18 cellular contexts compared by ENCODE assay signal in the genomic region with DNA sequence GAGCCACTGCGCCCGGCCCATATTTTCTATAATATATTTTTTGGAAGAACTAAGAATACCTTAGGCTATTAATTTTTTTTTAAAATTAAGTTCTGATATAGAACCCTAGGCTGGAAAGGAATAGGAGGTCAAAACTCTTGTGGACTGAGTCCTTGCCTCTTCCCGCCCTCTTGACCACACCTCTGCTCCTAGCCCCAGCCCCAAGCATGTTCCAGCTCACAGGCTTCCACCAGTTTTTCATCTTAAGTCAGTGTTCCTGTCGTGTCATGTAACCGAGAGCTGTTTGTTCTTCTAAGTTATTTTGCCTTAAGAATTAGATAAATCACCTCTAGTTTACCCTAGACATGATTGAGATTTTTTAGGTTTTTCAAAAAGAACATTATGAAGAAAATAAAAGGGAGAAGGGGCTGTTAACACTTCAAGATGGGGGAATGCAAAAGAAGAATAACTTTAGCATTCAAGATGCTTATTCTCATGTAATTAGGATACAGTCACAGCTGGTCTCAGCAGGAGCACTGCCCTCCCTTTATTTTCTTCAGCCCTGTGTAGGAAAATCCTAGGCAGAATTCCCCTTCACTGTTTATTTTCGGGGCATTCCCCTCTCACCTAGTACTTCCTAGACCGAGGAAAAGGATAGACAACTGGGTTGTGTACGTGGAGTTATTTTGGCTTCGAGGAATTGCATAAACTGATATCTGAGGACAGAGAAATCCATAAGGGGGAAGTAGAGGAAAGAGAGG.
DNase-seq lines count a peak whose midpoint lies in the region; ATAC-seq, FAIRE-seq and TF ChIP-seq lines count a peak whose summit lies in the region.
"Had no signal": no experiment of that assay in that cellular context is flagged by ENCODE, and none has a peak within 500 bp of the region (broad histone marks: within the 10 kb centered on the region; RNA-seq: fewer than 3 reads in every experiment).

No MANE protein-coding gene starts in this region.

- ATAC-seq in PC-3, result no peak
- no peak for ATAC-seq in HG03469 (IDR thresholded peaks at IDR 0.05; ENCODE audit: unreplicated experiment)
- ATAC-seq: activated CD4-positive, alpha-beta T cell treated with anti-CD3 and anti-CD28 coated beads for 36 hours; foreskin keratinocyte; lower lobe of right lung; naive thymus-derived CD4-positive, alpha-beta T cell had no signal

- DNase-seq in esophagus muscularis mucosa (ENCODE audit: extremely low spot score), result no peak
- no peak for DNase-seq in testis
- DNase-seq in PC-3, result no peak
- DNase-seq in kidney, result no peak
- DNase-seq: activated CD4-positive, alpha-beta T cell treated with anti-CD3 and anti-CD28 coated beads for 36 hours; activated naive CD8-positive, alpha-beta T cell treated with anti-CD3 and anti-CD28 coated beads, Interleukin-2, amount 10 ng/mL, durations not matched to agents 7 days and 5 days; DMS79 treated with DMSO at 0.1 percent for 48 hours; foreskin keratinocyte; lower lobe of right lung; naive thymus-derived CD4-positive, alpha-beta T cell; NCI-H2029; NCI-H446 treated with DMSO at 0.1 percent for 48 hours; stimulated activated CD8-positive, alpha-beta memory T cell treated with anti-CD3 and anti-CD28 coated beads, Interleukin-4, amount 100 ng/mL, for 48 hours had no signal

- no peak overlapping the region for H2AFZ ChIP-seq in PC-3 (ENCODE audit: low read length)

- TF ChIP-seq POLR2A in esophagus muscularis mucosa (IDR thresholded peaks at IDR 0.05; ENCODE audit: low read depth), result no peak
- no peak for TF ChIP-seq POLR2A in testis (IDR thresholded peaks at IDR 0.05)

- H3K4me1 ChIP-seq in HUES6 (ENCODE audit: control insufficient read depth, insufficient read depth, low read length), result peaks cover 51% of the 10 kb centered on the region
- H3K4me1 ChIP-seq in esophagus muscularis mucosa, result peaks cover 43 to 56% (median 54%) of the 10 kb centered on the region in 4 donors
- peaks cover 50% of the 10 kb centered on the region for H3K4me1 ChIP-seq in muscle layer of colon (ENCODE audit: insufficient read depth, low read length)
- peaks cover 12% of the 10 kb centered on the region for H3K4me1 ChIP-seq in testis
- peaks cover 27% of the 10 kb centered on the region for H3K4me1 ChIP-seq in PC-3 (ENCODE audit: insufficient read depth, low read length)
- no peaks in the 10 kb centered on the region for H3K4me1 ChIP-seq in kidney (ENCODE audit: control insufficient read depth in 1 of 2, insufficient read depth in 1 of 2, low read depth in 1 of 2, low read length in 2 of 2)

- H3K9ac ChIP-seq in HUES6 (ENCODE audit: low read length) (no peak overlapping the region), muscle layer of colon (ENCODE audit: low read length) (no peak overlapping the region), PC-3 (ENCODE audit: low read length) (no peak overlapping the region), kidney (ENCODE audit: low read length in 2 of 2) (no peak overlapping the region)
- H3K9ac ChIP-seq: KMS-11 had no signal

- TF ChIP-seq CTCF in esophagus muscularis mucosa (IDR thresholded peaks at IDR 0.05) (no peak), testis (IDR thresholded peaks at IDR 0.05) (no peak), PC-3 (conservative IDR thresholded peaks at IDR 0.05; ENCODE audit: low read depth, low read length) (no peak), kidney (IDR thresholded peaks at IDR 0.05; ENCODE audit: borderline replicate concordance, extremely low read depth, insufficient read depth) (no peak)

- no peaks in the 10 kb centered on the region for H3K36me3 ChIP-seq in HUES6 (ENCODE audit: control insufficient read depth, insufficient read depth, low read length)
- no peaks in the 10 kb centered on the region for H3K36me3 ChIP-seq in esophagus muscularis mucosa
- H3K36me3 ChIP-seq in muscle layer of colon (ENCODE audit: insufficient read depth, low read length), result no peaks in the 10 kb centered on the region
- H3K36me3 ChIP-seq in testis (ENCODE audit: low read depth, missing control alignments), result no peaks in the 10 kb centered on the region
- H3K36me3 ChIP-seq in PC-3 (ENCODE audit: low read depth, low read length), result no peaks in the 10 kb centered on the region
- H3K36me3 ChIP-seq in kidney (ENCODE audit: control insufficient read depth in 1 of 2, insufficient read depth in 2 of 2, low read length in 2 of 2), result no peaks in the 10 kb centered on the region
- H3K36me3 ChIP-seq: lower lobe of right lung had no signal

- H3K4me3 ChIP-seq in HUES6 (ENCODE audit: low read depth, low read length), result peak overlapping the region; percentile 30; the same call in 1 of the 2 replicates
- no peak overlapping the region for H3K4me3 ChIP-seq in esophagus muscularis mucosa
- H3K4me3 ChIP-seq in muscle layer of colon (ENCODE audit: low read depth in 1 of 2, low read length in 2 of 2), result no peak overlapping the region
- H3K4me3 ChIP-seq in testis, result no peak overlapping the region
- no peak overlapping the region for H3K4me3 ChIP-seq in PC-3 (ENCODE audit: low read length)
- H3K4me3 ChIP-seq in kidney (ENCODE audit: low read length in 2 of 2), result no peak overlapping the region
- H3K4me3 ChIP-seq: lower lobe of right lung had no signal

- no TSS peak for BruUV-seq in PC-3 (replicated peaks; lab: Mats Ljungman, UMichigan)

- H3K4me2 ChIP-seq in PC-3 (ENCODE audit: low read length), result no peak overlapping the region
- H3K4me2 ChIP-seq: KMS-11 had no signal

- WGBS in esophagus muscularis mucosa, result 64% methylated on average over 9 of the region's 9 CpGs
- 67 to 77% methylated on average over 9 of the region's 9 CpGs for WGBS in testis, 2 donors

- no peak for FAIRE-seq in kidney (lab: Jason Lieb, UNC)

- H3F3A ChIP-seq in PC-3 (ENCODE audit: low read length, unreplicated experiment), result peaks cover 4% of the 10 kb centered on the region

- intact Hi-C loops in esophagus muscularis mucosa (cut with DNase I) (no loop called here), testis (cut with DNase I; ENCODE audit: low total_unique reads) (no loop called here), PC-3 (cut with micrococcal nuclease) (no loop called here), kidney (cut with DNase I) (no loop called here)

- no peaks in the 10 kb centered on the region for H4K20me1 ChIP-seq in PC-3 (ENCODE audit: low read length)

- CTCF ChIA-PET in PC-3 (lab: Charles Lee), result no interaction called here

- no peaks in the 10 kb centered on the region for H3K27me3 ChIP-seq in HUES6 (ENCODE audit: control insufficient read depth, insufficient read depth, low read length)
- H3K27me3 ChIP-seq in esophagus muscularis mucosa, result no peaks in the 10 kb centered on the region
- no peaks in the 10 kb centered on the region for H3K27me3 ChIP-seq in muscle layer of colon (ENCODE audit: control insufficient read depth in 1 of 2, insufficient read depth in 2 of 2, low read length in 2 of 2)
- no peaks in the 10 kb centered on the region for H3K27me3 ChIP-seq in testis
- H3K27me3 ChIP-seq in PC-3 (ENCODE audit: low read length), result no peaks in the 10 kb centered on the region
- H3K27me3 ChIP-seq: foreskin keratinocyte had no signal

- peak overlapping the region; percentile 43; the same call in 1 of the 2 replicates for H3K27ac ChIP-seq in HUES6 (ENCODE audit: low read depth, low read length)
- peak overlapping the region; percentile 73 to 82 (median 80) for H3K27ac ChIP-seq in esophagus muscularis mucosa (replicated peaks in 1 of 4)
- peak overlapping the region; percentile 79 for H3K27ac ChIP-seq in muscle layer of colon (ENCODE audit: low read depth, low read length)
- peak overlapping the region; percentile 31 to 46 for H3K27ac ChIP-seq in testis
- no peak overlapping the region for H3K27ac ChIP-seq in PC-3 (ENCODE audit: low read length)
- H3K27ac ChIP-seq in kidney (ENCODE audit: low read depth in 2 of 2, low read length in 2 of 2), result no peak overlapping the region
- H3K27ac ChIP-seq: foreskin keratinocyte, KMS-11, lower lobe of right lung, RWPE1 had no signal

- H3K9me3 ChIP-seq in HUES6 (ENCODE audit: control insufficient read depth, insufficient read depth, low read depth, low read length) (no peaks in the 10 kb centered on the region), esophagus muscularis mucosa (no peaks in the 10 kb centered on the region), muscle layer of colon (ENCODE audit: low read length) (no peaks in the 10 kb centered on the region), testis (no peaks in the 10 kb centered on the region), PC-3 (ENCODE audit: low read length) (no peaks in the 10 kb centered on the region), kidney (ENCODE audit: control insufficient read depth in 1 of 2, low read length in 2 of 2) (no peaks in the 10 kb centered on the region)
- H3K9me3 ChIP-seq: lower lobe of right lung had no signal

- H3K9me2 ChIP-seq in PC-3 (replicated peaks; ENCODE audit: low read length), result no peaks in the 10 kb centered on the region

- 0 out of 2 replicates have a peak, but pooled peaks cover 21% of the 10 kb centered on the region for H3K79me2 ChIP-seq in PC-3 (ENCODE audit: low read length)

- no peak for TF ChIP-seq EP300 in esophagus muscularis mucosa (IDR thresholded peaks at IDR 0.05)

- POLR2A ChIA-PET in PC-3 (lab: Charles Lee; ENCODE audit: unreplicated experiment), result no interaction called here

Comparison
In these comparisons a context has a peak if more than half of its experiments do, and no peak if none do; other contexts are left out.
1. H3K27ac ChIP-seq: peak in HUES6 (single experiment), esophagus muscularis mucosa (4 of 4), muscle layer of colon (single experiment) and testis (2 of 2); none in PC-3 (single experiment) and kidney (0 of 2).